Comparison of ENCODE assay signal across 15 cellular contexts in the genomic region with DNA sequence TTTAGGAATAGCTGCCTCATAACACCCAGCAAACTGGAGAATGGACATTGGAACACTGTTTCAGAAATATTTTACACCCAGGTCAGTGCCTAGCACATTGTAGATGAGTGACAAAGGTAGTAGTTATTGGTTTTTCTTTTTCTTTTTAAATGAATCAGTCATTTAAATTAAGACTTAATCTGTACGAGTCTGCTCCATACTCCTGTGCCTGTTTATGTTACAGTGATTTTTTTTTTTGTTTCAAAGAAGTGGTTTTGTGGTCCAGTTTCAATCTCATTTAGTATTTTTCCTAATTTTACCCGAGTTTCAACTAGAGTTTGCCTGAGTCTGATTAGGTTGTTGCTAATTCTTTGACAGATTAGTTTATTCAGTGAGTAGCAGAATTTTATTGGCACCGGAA. TPM values are rescaled to one million over a fixed set of nuclear protein-coding genes. Genes with fewer than 3 reads are reported as not detected.
DNase-seq lines count a peak whose midpoint lies in the region; ATAC-seq and TF ChIP-seq lines count a peak whose summit lies in the region.
"Had no signal": no experiment of that assay in that cellular context is flagged by ENCODE, and none has a peak within 500 bp of the region (broad histone marks: within the 10 kb centered on the region; RNA-seq: fewer than 3 reads in every experiment).

No MANE protein-coding gene starts in this region.

- H3K9me3 ChIP-seq in Karpas-422 (ENCODE audit: low read length) (no peaks in the 10 kb centered on the region), fibroblast of lung (ENCODE audit: control insufficient read depth, insufficient read depth, low read depth, low read length) (no peaks in the 10 kb centered on the region)
- no peaks in the 10 kb centered on the region for H3K9me3 ChIP-seq in effector memory CD4-positive, alpha-beta T cell (ENCODE audit: control insufficient read depth, low read length)
- H3K9me3 ChIP-seq: testis had no signal

- H3K27me3 ChIP-seq in GM06990 (replicated peaks; ENCODE audit: control insufficient read depth, insufficient read depth, low read length), result no peaks in the 10 kb centered on the region
- H3K27me3 ChIP-seq in Karpas-422 (ENCODE audit: low read length), result no peaks in the 10 kb centered on the region
- no peaks in the 10 kb centered on the region for H3K27me3 ChIP-seq in fibroblast of lung (ENCODE audit: control insufficient read depth, insufficient read depth, low read length)
- no peaks in the 10 kb centered on the region for H3K27me3 ChIP-seq in effector memory CD4-positive, alpha-beta T cell (replicated peaks; ENCODE audit: control insufficient read depth, insufficient read depth, low read length, poor library complexity, severe bottlenecking)
- H3K27me3 ChIP-seq: testis had no signal

- TF ChIP-seq CTCF in GM06990 (IDR thresholded peaks at IDR 0.05; ENCODE audit: insufficient read depth, low read length, poor library complexity, severe bottlenecking) (no peak), fibroblast of lung (conservative IDR thresholded peaks at IDR 0.05 in 1 of 2, IDR thresholded peaks at IDR 0.05 in 1 of 2; ENCODE audit: low read depth in 1 of 2, low read length in 2 of 2) (no peak)

- H3K9ac ChIP-seq in Karpas-422 (ENCODE audit: low read length), result 0 out of 2 replicates have a peak overlapping the region, but pooled peaks have one; percentile 4
- H3K9ac ChIP-seq in fibroblast of lung (ENCODE audit: insufficient read depth, low read length), result no peak overlapping the region

- peak; percentile 12 for ATAC-seq in GM19351 (IDR thresholded peaks at IDR 0.05; ENCODE audit: unreplicated experiment)
- ATAC-seq: left ventricle myocardium superior, Panc1 had no signal

- peak overlapping the region; percentile 52 for H3K4me2 ChIP-seq in Karpas-422 (ENCODE audit: low read depth, low read length, poor library complexity, severe bottlenecking)
- no peak overlapping the region for H3K4me2 ChIP-seq in fibroblast of lung (ENCODE audit: extremely low read depth, insufficient read depth, low read length)

- no peaks in the 10 kb centered on the region for H3K9me2 ChIP-seq in Karpas-422 (replicated peaks; ENCODE audit: insufficient read depth, low read length)

- H4K20me1 ChIP-seq in Karpas-422 (ENCODE audit: insufficient read depth, low read depth, low read length), result peaks cover 15% of the 10 kb centered on the region
- H4K20me1 ChIP-seq in fibroblast of lung (ENCODE audit: control insufficient read depth, extremely low read depth, insufficient read depth, low read length), result no peaks in the 10 kb centered on the region

- H3K79me2 ChIP-seq in Karpas-422 (ENCODE audit: low read length) (peaks cover 100% of the 10 kb centered on the region), fibroblast of lung (ENCODE audit: control insufficient read depth, insufficient read depth, low read length) (peaks cover 97% of the 10 kb centered on the region)

- no peak for DNase-seq in GM06990 (ENCODE audit: extremely low read depth, insufficient read length)
- no peak for DNase-seq in Karpas-422
- no peak for DNase-seq in fibroblast of lung (ENCODE audit: low read depth in 2 of 2)
- DNase-seq in inferior parietal cortex (ENCODE audit: extremely low spot score), result no peak
- no peak for DNase-seq in effector memory CD4-positive, alpha-beta T cell
- no peak for DNase-seq in NK-92 (lab: John Stamatoyannopoulos, UW; ENCODE audit: unreplicated experiment)
- DNase-seq: C1 segment of cervical spinal cord, DND-41, left ventricle myocardium superior, naive B cell, NCI-H187, NCI-H510A, testis had no signal

- H2AFZ ChIP-seq in Karpas-422 (ENCODE audit: low read length) (no peak overlapping the region), fibroblast of lung (ENCODE audit: low read length) (peak overlapping the region; percentile 67)

- H3K4me3 ChIP-seq in GM06990 (replicated peaks; ENCODE audit: low read depth, low read length) (peak overlapping the region; percentile 44), Karpas-422 (ENCODE audit: low read length) (no peak overlapping the region), fibroblast of lung (replicated peaks in 1 of 4; ENCODE audit: control extremely low read depth in 1 of 4, insufficient read depth in 1 of 4, low read depth in 3 of 4, low read length in 4 of 4) (no peak overlapping the region)
- H3K4me3 ChIP-seq in effector memory CD4-positive, alpha-beta T cell (ENCODE audit: insufficient read depth, low read depth, low read length, poor library complexity, severe bottlenecking), result no peak overlapping the region
- H3K4me3 ChIP-seq: testis had no signal

- H3K27ac ChIP-seq in Karpas-422 (ENCODE audit: low read length) (peak overlapping the region; percentile 68), fibroblast of lung (ENCODE audit: insufficient read depth, low read length) (no peak overlapping the region)
- no peak overlapping the region for H3K27ac ChIP-seq in effector memory CD4-positive, alpha-beta T cell (ENCODE audit: insufficient read depth, low read length, poor library complexity, severe bottlenecking)
- H3K27ac ChIP-seq: testis had no signal

- H3K4me1 ChIP-seq in Karpas-422 (ENCODE audit: low read length) (peaks cover 68% of the 10 kb centered on the region), fibroblast of lung (ENCODE audit: control insufficient read depth, extremely low read depth, insufficient read depth, low read length) (no peaks in the 10 kb centered on the region)
- no peaks in the 10 kb centered on the region for H3K4me1 ChIP-seq in effector memory CD4-positive, alpha-beta T cell (ENCODE audit: control insufficient read depth, insufficient read depth, low read length, poor library complexity, severe bottlenecking)
- H3K4me1 ChIP-seq: testis had no signal

- no peaks in the 10 kb centered on the region for H3K36me3 ChIP-seq in GM06990 (ENCODE audit: control insufficient read depth, insufficient read depth, low read length)
- H3K36me3 ChIP-seq in Karpas-422 (ENCODE audit: insufficient read depth, low read length), result no peaks in the 10 kb centered on the region
- H3K36me3 ChIP-seq in fibroblast of lung (ENCODE audit: control insufficient read depth, insufficient read depth, low read length), result no peaks in the 10 kb centered on the region
- no peaks in the 10 kb centered on the region for H3K36me3 ChIP-seq in effector memory CD4-positive, alpha-beta T cell (ENCODE audit: control insufficient read depth, insufficient read depth, low read length)

RNA-seq across cellular contexts. Expression of a gene that starts 16.2 kb away (rescaled TPM):
- total RNA-seq in Karpas-422 (2014; rRNA removed; shearing (Covaris generic); ENCODE audit: low replicate concordance), result 49.8 and 94.5 TPM in 2 replicates
- 11.6 and 17.3 TPM in 2 replicates for total RNA-seq in fibroblast of lung
- 17.5 and 46.0 TPM in 2 replicates for polyA plus RNA-seq in fibroblast of lung
- polyA plus RNA-seq in fibroblast of lung (2012), result 18.6 and 50.8 TPM in 2 replicates
- polyA minus RNA-seq in fibroblast of lung (ENCODE audit: low replicate concordance), result 4.9 and 10.7 TPM in 2 replicates
